ENCODE assay signal across 1 cellular context in genomic region chr11:6862961-6863360, GRCh38.
TF ChIP-seq lines count a peak whose summit lies in the region.

A gene with protein sequence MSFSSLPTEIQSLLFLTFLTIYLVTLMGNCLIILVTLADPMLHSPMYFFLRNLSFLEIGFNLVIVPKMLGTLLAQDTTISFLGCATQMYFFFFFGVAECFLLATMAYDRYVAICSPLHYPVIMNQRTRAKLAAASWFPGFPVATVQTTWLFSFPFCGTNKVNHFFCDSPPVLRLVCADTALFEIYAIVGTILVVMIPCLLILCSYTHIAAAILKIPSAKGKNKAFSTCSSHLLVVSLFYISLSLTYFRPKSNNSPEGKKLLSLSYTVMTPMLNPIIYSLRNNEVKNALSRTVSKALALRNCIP (plus strand): TSS chr11:6863057. CDS start chr11:6869755, 6,698 bp downstream.

TF ChIP-seq in K562, 482 proteins besides CTCF, POLR2A, EP300 and RAD21:
- no peak for TF ChIP-seq XRCC4 (IDR thresholded peaks at IDR 0.05; ENCODE audit: extremely low read depth, insufficient read depth, insufficient read length)
- TF ChIP-seq PRPF4 (IDR thresholded peaks at IDR 0.05; ENCODE audit: insufficient read depth, low read depth, low read length, poor library complexity, severe bottlenecking) = no peak
- TF ChIP-seq PML (IDR thresholded peaks at IDR 0.05; ENCODE audit: low read length) = no peak
- TF ChIP-seq NELFE (IDR thresholded peaks at IDR 0.05; ENCODE audit: insufficient read depth, insufficient read length) = no peak
- TF ChIP-seq POLR3G (IDR thresholded peaks at IDR 0.05; ENCODE audit: extremely low read depth, insufficient read length, insufficient replicate concordance) = no peak
- TF ChIP-seq FIP1L1 (IDR thresholded peaks at IDR 0.05; ENCODE audit: low read depth, low read length, poor library complexity, severe bottlenecking) = no peak
- TF ChIP-seq SIX5 (IDR thresholded peaks at IDR 0.05; ENCODE audit: borderline replicate concordance in 1 of 2, insufficient read depth in 1 of 2, low read depth in 1 of 2, low read length in 2 of 2) = no peak
- no peak for TF ChIP-seq SP1 (CRISPR knock-in tag; IDR thresholded peaks at IDR 0.05)
